26 cellular contexts compared by ENCODE assay signal in genomic region chr10:28987555-28988320, GRCh38.
"Had no signal": no experiment of that assay in that cellular context is flagged by ENCODE, and none has a peak within 500 bp of the region (broad histone marks: within the 10 kb centered on the region; RNA-seq: fewer than 3 reads in every experiment).

No MANE protein-coding gene starts in this region.

- H3K27me3 Mint-ChIP-seq: activated B cell treated with CpG ODN at 0.5 μM for 24 hours; activated CD4-positive, alpha-beta T cell treated with anti-CD3 and anti-CD28 coated beads, Interleukin-2, amount 10 ng/mL, durations not matched to agents 24 days and 14 days; activated CD8-positive, alpha-beta memory T cell treated with anti-CD3 and anti-CD28 coated beads, Interleukin-2, amount 10 ng/mL, durations not matched to agents 7 days and 5 days had no signal

- ATAC-seq: activated CD8-positive, alpha-beta memory T cell treated with anti-CD3 and anti-CD28 coated beads, Interleukin-2, amount 10 ng/mL, durations not matched to agents 7 days and 5 days; activated naive CD4-positive, alpha-beta T cell treated with anti-CD3 and anti-CD28 coated beads, Interleukin-2, amount 50 U/mL, for 72 hours; activated naive CD8-positive, alpha-beta T cell treated with anti-CD3 and anti-CD28 coated beads, Interleukin-2, amount 50 U/mL, for 24 hours; T-cell had no signal

- H3K27ac Mint-ChIP-seq: activated B cell treated with CpG ODN at 0.5 μM for 24 hours; activated CD4-positive, alpha-beta T cell treated with anti-CD3 and anti-CD28 coated beads, Interleukin-2, amount 10 ng/mL, durations not matched to agents 24 days and 14 days; activated CD8-positive, alpha-beta memory T cell treated with anti-CD3 and anti-CD28 coated beads, Interleukin-2, amount 10 ng/mL, durations not matched to agents 7 days and 5 days; activated naive CD4-positive, alpha-beta T cell treated with anti-CD3 and anti-CD28 coated beads, Interleukin-2, amount 50 U/mL, for 72 hours; activated naive CD8-positive, alpha-beta T cell treated with anti-CD3 and anti-CD28 coated beads, Interleukin-2, amount 50 U/mL, for 24 hours; activated T-cell treated with anti-CD3 and anti-CD28 coated beads, Interleukin-2, amount 50 U/mL, for 24 hours; T-cell had no signal

- DNase-seq: activated B cell treated with CpG ODN at 0.5 μM for 24 hours; activated CD4-positive, alpha-beta T cell treated with anti-CD3 and anti-CD28 coated beads for 1 hour; activated CD4-positive, alpha-beta T cell treated with anti-CD3 and anti-CD28 coated beads, Interleukin-2, amount 10 ng/mL, durations not matched to agents 24 days and 14 days; activated CD4-positive, alpha-beta T cell treated with anti-CD3 and anti-CD28 coated beads, Interleukin-2, amount 50 U/mL, for 48 hours; activated CD8-positive, alpha-beta memory T cell treated with anti-CD3 and anti-CD28 coated beads, Interleukin-2, amount 10 ng/mL, durations not matched to agents 7 days and 5 days; activated effector memory CD4-positive, alpha-beta T cell treated with anti-CD3 and anti-CD28 coated beads, Interleukin-2, amount 50 U/mL, for 16 hours; activated naive CD4-positive, alpha-beta T cell treated with Interleukin-2 at 50 U/mL for 16 hours; activated naive CD8-positive, alpha-beta T cell treated with anti-CD3 and anti-CD28 coated beads, Interleukin-2, amount 50 U/mL, for 24 hours; activated T-cell treated with anti-CD3 and anti-CD28 coated beads, Interleukin-2, amount 50 U/mL, for 24 hours; amniotic stem cell; Kasumi-1; NCI-H1048; NCI-H1930; NCI-H2171; NCI-H2227 treated with DMSO at 0.1 percent for 48 hours; NCI-H526; NCI-H774; SIG-M5; T-cell; T-helper 2 cell; T1000 had no signal

- H3K4me1 Mint-ChIP-seq: activated naive CD8-positive, alpha-beta T cell treated with anti-CD3 and anti-CD28 coated beads, Interleukin-2, amount 50 U/mL, for 24 hours; T-cell had no signal

- H3K36me3 Mint-ChIP-seq: activated CD8-positive, alpha-beta memory T cell treated with anti-CD3 and anti-CD28 coated beads, Interleukin-2, amount 10 ng/mL, durations not matched to agents 7 days and 5 days; activated naive CD4-positive, alpha-beta T cell treated with anti-CD3 and anti-CD28 coated beads, Interleukin-2, amount 50 U/mL, for 72 hours; brain; T-cell had no signal

- FAIRE-seq: astrocyte, TTC549 had no signal

- H3K9me3 Mint-ChIP-seq: activated B cell treated with CpG ODN at 0.5 μM for 24 hours; activated CD4-positive, alpha-beta T cell treated with anti-CD3 and anti-CD28 coated beads, Interleukin-2, amount 10 ng/mL, durations not matched to agents 24 days and 14 days; activated naive CD8-positive, alpha-beta T cell treated with anti-CD3 and anti-CD28 coated beads, Interleukin-2, amount 50 U/mL, for 24 hours; activated T-cell treated with anti-CD3 and anti-CD28 coated beads, Interleukin-2, amount 50 U/mL, for 24 hours; central memory CD8-positive, alpha-beta T cell; T-cell had no signal

- H3K4me3 Mint-ChIP-seq: activated B cell treated with CpG ODN at 0.5 μM for 24 hours; activated CD4-positive, alpha-beta T cell treated with anti-CD3 and anti-CD28 coated beads, Interleukin-2, amount 10 ng/mL, durations not matched to agents 24 days and 14 days; activated CD8-positive, alpha-beta memory T cell treated with anti-CD3 and anti-CD28 coated beads, Interleukin-2, amount 10 ng/mL, durations not matched to agents 7 days and 5 days; activated naive CD8-positive, alpha-beta T cell treated with anti-CD3 and anti-CD28 coated beads, Interleukin-2, amount 50 U/mL, for 24 hours; activated T-cell treated with anti-CD3 and anti-CD28 coated beads, Interleukin-2, amount 50 U/mL, for 24 hours; brain; central memory CD8-positive, alpha-beta T cell; T-cell had no signal
